Comparison of ENCODE assay signal across 8 cellular contexts in genomic region chr18:51593931-51594330, GRCh38.
"Had no signal": no experiment of that assay in that cellular context is flagged by ENCODE, and none has a peak within 500 bp of the region (broad histone marks: within the 10 kb centered on the region; RNA-seq: fewer than 3 reads in every experiment).

No MANE protein-coding gene starts in this region.

- DNase-seq: GDM1, GF-D8 had no signal

- FAIRE-seq: G401.6, GM12878, GM12891, GM12892, GM18507, GM19239 had no signal

- ATAC-seq: GM12878 had no signal

- H3K4me3 ChIP-seq: GM12878 had no signal
